11 cellular contexts compared by ENCODE assay signal in the genomic region with DNA sequence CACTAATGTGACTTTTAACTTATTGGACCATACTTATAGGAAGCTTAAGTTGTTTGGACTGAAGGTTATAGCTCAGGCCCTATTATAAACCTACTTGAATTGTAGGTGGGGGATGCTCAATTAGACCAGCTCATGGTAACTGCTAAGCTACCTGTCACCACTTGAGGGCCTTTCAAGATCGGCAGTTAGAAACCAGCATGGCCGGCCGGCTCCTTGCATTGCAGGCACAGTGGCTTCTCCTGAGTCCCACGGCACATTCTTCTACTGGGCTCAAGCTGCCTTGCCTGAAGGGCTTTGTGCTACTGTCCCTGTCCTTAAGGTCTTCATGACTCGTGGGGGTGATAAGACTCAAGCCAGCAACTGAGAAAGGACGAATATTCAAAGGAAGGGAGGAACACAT.
DNase-seq lines count a peak whose midpoint lies in the region; ATAC-seq and TF ChIP-seq lines count a peak whose summit lies in the region.
"Had no signal": no experiment of that assay in that cellular context is flagged by ENCODE, and none has a peak within 500 bp of the region (broad histone marks: within the 10 kb centered on the region; RNA-seq: fewer than 3 reads in every experiment).

No MANE protein-coding gene starts in this region.

- no peak overlapping the region for H3K27ac ChIP-seq in Karpas-422 (ENCODE audit: low read length)
- H3K27ac ChIP-seq: ascending aorta had no signal

- no peak overlapping the region for H2AFZ ChIP-seq in Karpas-422 (ENCODE audit: low read length)

- DNase-seq in EH (ENCODE audit: low read depth) (peak; percentile 34), Karpas-422 (peak; percentile 49), choroid plexus epithelial cell (ENCODE audit: low read depth) (peak; percentile 64), memory B cell (ENCODE audit: low spot score in 2 of 2) (no peak), DMS79 treated with DMSO at 0.1 percent for 48 hours (lab: John Stamatoyannopoulos, UW) (no peak), NCI-H446 treated with DMSO at 0.1 percent for 48 hours (lab: John Stamatoyannopoulos, UW) (no peak)
- DNase-seq: activated CD4-positive, alpha-beta T cell treated with anti-CD3 and anti-CD28 coated beads for 4 hours; hypothalamus had no signal

- no peak for ATAC-seq in memory B cell (ENCODE audit: low read depth)
- ATAC-seq in GM19324 (IDR thresholded peaks at IDR 0.05; ENCODE audit: low FRiP score, unreplicated experiment), result no peak
- no peak for ATAC-seq in GM18868 (IDR thresholded peaks at IDR 0.05; ENCODE audit: unreplicated experiment)

- no peak overlapping the region for H3K4me2 ChIP-seq in Karpas-422 (ENCODE audit: low read depth, low read length, poor library complexity, severe bottlenecking)

- H3K4me3 Mint-ChIP-seq in memory B cell, result no peak overlapping the region

- peaks cover 30% of the 10 kb centered on the region for H3K4me1 Mint-ChIP-seq in memory B cell

- peaks cover 53% of the 10 kb centered on the region for H3K36me3 ChIP-seq in Karpas-422 (ENCODE audit: insufficient read depth, low read length)
- H3K36me3 ChIP-seq: ascending aorta had no signal

- no peaks in the 10 kb centered on the region for H3K27me3 Mint-ChIP-seq in memory B cell

- peaks cover 44% of the 10 kb centered on the region for H3K36me3 Mint-ChIP-seq in memory B cell

- H3K27ac Mint-ChIP-seq in memory B cell, result peak overlapping the region; percentile 6

- H3K9ac ChIP-seq in Karpas-422 (ENCODE audit: low read length), result no peak overlapping the region

- peaks cover 78% of the 10 kb centered on the region for H3K79me2 ChIP-seq in Karpas-422 (ENCODE audit: low read length)

- H3K27me3 ChIP-seq in Karpas-422 (ENCODE audit: low read length), result no peaks in the 10 kb centered on the region
- H3K27me3 ChIP-seq: ascending aorta had no signal

- peaks cover 35% of the 10 kb centered on the region for H3K9me3 ChIP-seq in Karpas-422 (ENCODE audit: low read length)

- no peak overlapping the region for H3K4me3 ChIP-seq in Karpas-422 (ENCODE audit: low read length)
- no peak overlapping the region for H3K4me3 ChIP-seq in choroid plexus epithelial cell (ENCODE audit: low read depth, low read length)
- H3K4me3 ChIP-seq: ascending aorta had no signal

- peaks cover 14% of the 10 kb centered on the region for H3K9me3 Mint-ChIP-seq in memory B cell

- no peaks in the 10 kb centered on the region for H4K20me1 ChIP-seq in Karpas-422 (ENCODE audit: insufficient read depth, low read depth, low read length)

- TF ChIP-seq CTCF in choroid plexus epithelial cell (conservative IDR thresholded peaks at IDR 0.05; ENCODE audit: low read depth, low read length), result peak; percentile 67

- no peaks in the 10 kb centered on the region for H3K4me1 ChIP-seq in Karpas-422 (ENCODE audit: low read length)

- H3K9me2 ChIP-seq in Karpas-422 (replicated peaks; ENCODE audit: insufficient read depth, low read length), result no peaks in the 10 kb centered on the region

Comparison
In these comparisons a context has a peak if more than half of its experiments do, and no peak if none do; other contexts are left out.
1. DNase-seq: peak in EH (single experiment), Karpas-422 (single experiment) and choroid plexus epithelial cell (single experiment); none in memory B cell (0 of 2), DMS79 treated with DMSO at 0.1 percent for 48 hours (single experiment) and NCI-H446 treated with DMSO at 0.1 percent for 48 hours (single experiment).